20 cellular contexts compared by ENCODE assay signal in genomic region chr4:147173797-147174196, GRCh38.
DNase-seq lines count a peak whose midpoint lies in the region; ATAC-seq and TF ChIP-seq lines count a peak whose summit lies in the region.
"Had no signal": no experiment of that assay in that cellular context is flagged by ENCODE, and none has a peak within 500 bp of the region (broad histone marks: within the 10 kb centered on the region; RNA-seq: fewer than 3 reads in every experiment).

No MANE protein-coding gene starts in this region.

- intact Hi-C loops in Right ventricle myocardium superior (cut with DNase I) (no loop called here), right cardiac atrium (cut with DNase I) (no loop called here)

- no peak overlapping the region for H3K4me3 ChIP-seq in right cardiac atrium (ENCODE audit: low read length)
- no peak overlapping the region for H3K4me3 ChIP-seq in smooth muscle cell

- H3K36me3 ChIP-seq in smooth muscle cell (ENCODE audit: low read depth): no peaks in the 10 kb centered on the region

- H3K9me3 ChIP-seq in right cardiac atrium (ENCODE audit: control insufficient read depth, low read length) (no peaks in the 10 kb centered on the region), smooth muscle cell (replicated peaks; ENCODE audit: low read depth) (no peaks in the 10 kb centered on the region)

- no peak overlapping the region for H3K4me2 ChIP-seq in smooth muscle cell

- DNase-seq in ELF-1 (ENCODE audit: low read depth, low spot score): peak; percentile 43
- no peak for DNase-seq in Right ventricle myocardium superior
- DNase-seq in right cardiac atrium: peak in 2 of 3 donors; percentile 20 to 47
- no peak for DNase-seq in smooth muscle cell (lab: John Stamatoyannopoulos, UW; ENCODE audit: unreplicated experiment)
- DNase-seq in C1 segment of cervical spinal cord (lab: John Stamatoyannopoulos, UW): no peak
- no peak for DNase-seq in NCI-H146 treated with DMSO at 0.1 percent for 48 hours (lab: John Stamatoyannopoulos, UW; ENCODE audit: unreplicated experiment)
- DNase-seq in activated naive CD4-positive, alpha-beta T cell treated with Interleukin-2 at 50 U/mL for 16 hours: no peak
- DNase-seq in SKM-1 (lab: John Stamatoyannopoulos, UW; ENCODE audit: unreplicated experiment): no peak
- DNase-seq: 8988T; CD4-positive, alpha-beta T cell; DMS53; EL; KG1; MV-4-11; NCI-H1417; NCI-H1930; NCI-H345; NCI-H524 treated with DMSO at 0.1 percent for 48 hours; SIG-M5 had no signal

- no peaks in the 10 kb centered on the region for H4K20me1 ChIP-seq in smooth muscle cell (ENCODE audit: low read depth)

- no peaks in the 10 kb centered on the region for H3F3A ChIP-seq in smooth muscle cell (ENCODE audit: low read depth)

- no peak for TF ChIP-seq CTCF in smooth muscle cell (IDR thresholded peaks at IDR 0.05; ENCODE audit: borderline replicate concordance, insufficient read depth, poor library complexity, severe bottlenecking)

- H3K79me2 ChIP-seq in smooth muscle cell (ENCODE audit: low read depth): no peaks in the 10 kb centered on the region

- peak; percentile 99 for ATAC-seq in Right ventricle myocardium superior (ENCODE audit: poor library complexity)
- ATAC-seq in right cardiac atrium: peak; percentile 99
- ATAC-seq: HepG2 had no signal

- H3K27me3 ChIP-seq in right cardiac atrium (ENCODE audit: control insufficient read depth, insufficient read depth) (no peaks in the 10 kb centered on the region), smooth muscle cell (ENCODE audit: low read depth) (peaks cover 16% of the 10 kb centered on the region)

- no peak overlapping the region for H3K9ac ChIP-seq in smooth muscle cell (ENCODE audit: low read depth)

- H3K27ac ChIP-seq in right cardiac atrium (ENCODE audit: low read length) (no peak overlapping the region), smooth muscle cell (ENCODE audit: low read depth) (no peak overlapping the region)

- H3K4me1 ChIP-seq in right cardiac atrium (ENCODE audit: control insufficient read depth, insufficient read depth, low read length) (no peaks in the 10 kb centered on the region), smooth muscle cell (ENCODE audit: low read depth) (peaks cover 5% of the 10 kb centered on the region)

- 25% methylated on average over 5 of the region's 5 CpGs for WGBS in right cardiac atrium
- 36% methylated on average over 5 of the region's 5 CpGs for WGBS in smooth muscle cell (ENCODE audit: low lambda C conversion rate)

- H2AFZ ChIP-seq in smooth muscle cell (ENCODE audit: low read depth): peak overlapping the region; percentile 2

Comparison
In these comparisons a context has a peak if more than half of its experiments do, and no peak if none do; other contexts are left out.
1. DNase-seq: peak in ELF-1 (single experiment) and right cardiac atrium (2 of 3); none in Right ventricle myocardium superior (single experiment), smooth muscle cell (single experiment), C1 segment of cervical spinal cord (0 of 14), NCI-H146 treated with DMSO at 0.1 percent for 48 hours (single experiment), activated naive CD4-positive, alpha-beta T cell treated with Interleukin-2 at 50 U/mL for 16 hours (single experiment) and SKM-1 (single experiment).